Comparison of ENCODE assay signal across 19 cellular contexts in the genomic region with DNA sequence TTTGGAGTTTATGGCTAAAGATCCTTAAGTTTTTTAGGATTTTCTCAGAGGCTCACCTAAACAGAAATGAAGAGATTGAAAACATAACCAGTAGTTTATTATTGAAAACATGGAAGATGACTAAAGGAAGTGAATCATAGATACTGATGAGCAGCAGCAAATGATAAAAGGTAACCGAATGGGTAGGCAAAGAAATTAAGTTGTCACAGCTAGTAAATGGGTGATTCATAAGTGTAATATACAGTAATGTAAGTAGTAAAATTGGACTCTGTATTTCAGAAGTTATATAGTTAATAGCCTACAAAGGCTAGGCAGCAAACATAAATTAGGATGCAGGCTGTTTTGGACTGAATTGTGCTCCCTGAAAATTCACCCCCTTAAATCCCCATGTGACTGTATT.
"Had no signal": no experiment of that assay in that cellular context is flagged by ENCODE, and none has a peak within 500 bp of the region (broad histone marks: within the 10 kb centered on the region; RNA-seq: fewer than 3 reads in every experiment).

No MANE protein-coding gene starts in this region.

- H3K27me3 ChIP-seq: esophagus muscularis mucosa, gastroesophageal sphincter, neutrophil had no signal

- ATAC-seq: gastroesophageal sphincter; naive thymus-derived CD8-positive, alpha-beta T cell; psoas muscle; sciatic nerve; stimulated activated naive B cell treated with anti-CD40 and anti-IgM and Interleukin-4, amounts not matched to agents 10 μg/mL and 1 μg/mL and 100 μg/mL, for 72 hours; stimulated activated naive CD8-positive, alpha-beta T cell treated with anti-CD3 and anti-CD28 coated beads, Interleukin-15, amount 100 ng/mL, for 72 hours had no signal

- H3K36me3 ChIP-seq: esophagus muscularis mucosa, gastroesophageal sphincter, left ventricle myocardium inferior, neutrophil had no signal

- H3K4me3 ChIP-seq: esophagus muscularis mucosa, gastroesophageal sphincter, left ventricle myocardium inferior, lung, psoas muscle, skin epidermis had no signal

- H3K27ac ChIP-seq: epithelial cell of prostate, left ventricle myocardium inferior, neutrophil, psoas muscle, skin epidermis had no signal

- H3K9me3 ChIP-seq: neutrophil had no signal

- DNase-seq: effector memory CD4-positive, alpha-beta T cell; glutamatergic neuron; islet precursor cell; left ventricle myocardium inferior; naive thymus-derived CD8-positive, alpha-beta T cell; psoas muscle; stimulated activated CD4-positive, alpha-beta T cell treated with anti-CD3 and anti-CD28 coated beads, Interleukin-2, amount 100 ng/mL, for 24 hours; stimulated activated CD4-positive, alpha-beta T cell treated with anti-CD3 and anti-CD28 coated beads, Interleukin-4, amount 100 ng/mL, for 4 hours; stimulated activated naive B cell treated with anti-CD40 and anti-IgM and Interleukin-4, amounts not matched to agents 10 μg/mL and 1 μg/mL and 100 μg/mL, for 72 hours; stimulated activated naive CD8-positive, alpha-beta T cell treated with anti-CD3 and anti-CD28 coated beads, Interleukin-15, amount 100 ng/mL, for 72 hours; substantia nigra; trophoblast cell had no signal
